15 cellular contexts compared by ENCODE assay signal in genomic region chr10:71945819-71946474, GRCh38. TPM values are rescaled to one million over a fixed set of nuclear protein-coding genes. Genes with fewer than 3 reads are reported as not detected.
"Had no signal": no experiment of that assay in that cellular context is flagged by ENCODE, and none has a peak within 500 bp of the region (broad histone marks: within the 10 kb centered on the region; RNA-seq: fewer than 3 reads in every experiment).

No MANE protein-coding gene starts in this region.

- H3K27ac Mint-ChIP-seq: activated CD8-positive, alpha-beta T cell treated with anti-CD3 and anti-CD28 coated beads, Interleukin-2, amount 10 ng/mL, durations not matched to agents 7 days and 5 days; activated T-helper 1 cell treated with anti-CD3 and anti-CD28 coated beads, Interleukin-12 subunit alpha, Interleukin-12 subunit beta, Interleukin-2, Interleukin-4 antibody, amounts not matched to agents 30 ng/mL and 10 ng/mL and 1 ng/mL, durations not matched to agents 14 hours and 24 hours and 36 hours; endodermal cell; nephron progenitor cell; stimulated activated naive CD8-positive, alpha-beta T cell treated with anti-CD3 and anti-CD28 coated beads, Interleukin-15, Interleukin-2, amounts not matched to agents 100 ng/mL and 50 ng/mL, for 24 hours; WTC11 had no signal

- H3K27me3 Mint-ChIP-seq: stimulated activated naive CD8-positive, alpha-beta T cell treated with anti-CD3 and anti-CD28 coated beads, Interleukin-15, Interleukin-2, amounts not matched to agents 100 ng/mL and 50 ng/mL, for 24 hours had no signal

- H3K4me3 ChIP-seq: upper lobe of left lung had no signal

- DNase-seq: activated CD4-positive, alpha-beta T cell treated with anti-CD3 and anti-CD28 coated beads for 48 hours; activated CD8-positive, alpha-beta memory T cell treated with anti-CD3 and anti-CD28 coated beads, Interleukin-2, amount 50 U/mL, for 48 hours; activated CD8-positive, alpha-beta T cell treated with anti-CD3 and anti-CD28 coated beads, Interleukin-2, amount 10 ng/mL, durations not matched to agents 7 days and 5 days; activated naive CD4-positive, alpha-beta T cell treated with Interleukin-2 at 50 U/mL for 16 hours; central memory CD4-positive, alpha-beta T cell; endodermal cell; nephron progenitor cell; stimulated activated CD4-positive, alpha-beta T cell treated with anti-CD3 and anti-CD28 coated beads, Interleukin-15, amount 100 ng/mL, for 24 hours; stimulated activated CD4-positive, alpha-beta T cell treated with anti-CD3 and anti-CD28 coated beads, Interleukin-4, amount 100 ng/mL, for 24 hours; T-helper 1 cell; upper lobe of left lung had no signal

- H3K4me1 Mint-ChIP-seq: endodermal cell, nephron progenitor cell, WTC11 had no signal

- H3K4me3 Mint-ChIP-seq: activated CD8-positive, alpha-beta T cell treated with anti-CD3 and anti-CD28 coated beads, Interleukin-2, amount 10 ng/mL, durations not matched to agents 7 days and 5 days; activated T-helper 1 cell treated with anti-CD3 and anti-CD28 coated beads, Interleukin-12 subunit alpha, Interleukin-12 subunit beta, Interleukin-2, Interleukin-4 antibody, amounts not matched to agents 30 ng/mL and 10 ng/mL and 1 ng/mL, durations not matched to agents 14 hours and 24 hours and 36 hours; endodermal cell; nephron progenitor cell; stimulated activated naive CD8-positive, alpha-beta T cell treated with anti-CD3 and anti-CD28 coated beads, Interleukin-15, Interleukin-2, amounts not matched to agents 100 ng/mL and 50 ng/mL, for 24 hours; WTC11 had no signal

- H3K36me3 ChIP-seq: upper lobe of left lung had no signal

- H3K27me3 ChIP-seq: foreskin keratinocyte, upper lobe of left lung had no signal

- H3K4me1 ChIP-seq: foreskin keratinocyte, upper lobe of left lung had no signal

- H3K27ac ChIP-seq: foreskin keratinocyte, upper lobe of left lung had no signal

RNA-seq across cellular contexts. Expression of gene CHST3, which starts 18.2 kb away (rescaled TPM):
- total RNA-seq: activated CD8-positive, alpha-beta T cell treated with anti-CD3 and anti-CD28 coated beads, Interleukin-2, amount 10 ng/mL, durations not matched to agents 7 days and 5 days had no signal
